ENCODE assay signal across 24 cellular contexts in the genomic region with DNA sequence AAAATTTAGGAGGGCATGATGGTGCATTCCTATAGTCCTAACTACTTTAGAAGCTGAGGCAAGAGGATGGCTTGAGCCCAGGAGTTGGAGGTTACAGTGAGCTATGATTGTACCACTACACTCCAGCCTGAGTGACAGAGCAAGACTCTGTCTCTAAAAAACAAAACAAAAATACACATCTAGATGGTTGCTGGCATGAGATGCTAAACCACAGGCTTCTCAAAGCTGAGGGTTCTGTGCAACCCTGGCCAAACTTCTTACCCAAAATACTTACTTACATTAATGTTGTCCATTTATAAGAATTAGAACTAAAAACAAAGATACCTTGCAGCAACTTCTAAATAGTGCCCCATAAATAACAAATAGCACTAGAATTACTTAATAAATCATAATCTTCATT. TPM values are rescaled to one million over a fixed set of nuclear protein-coding genes. Genes with fewer than 3 reads are reported as not detected.
DNase-seq lines count a peak whose midpoint lies in the region; ATAC-seq lines count a peak whose summit lies in the region.
"Had no signal": no experiment of that assay in that cellular context is flagged by ENCODE, and none has a peak within 500 bp of the region (broad histone marks: within the 10 kb centered on the region; RNA-seq: fewer than 3 reads in every experiment).

No MANE protein-coding gene starts in this region.

- H3K27me3 Mint-ChIP-seq in activated naive CD4-positive, alpha-beta T cell treated with anti-CD3 and anti-CD28 coated beads, Interleukin-2, amount 50 U/mL, for 24 hours, result no peaks in the 10 kb centered on the region
- H3K27me3 Mint-ChIP-seq in activated naive CD4-positive, alpha-beta T cell treated with anti-CD3 and anti-CD28 coated beads for 36 hours (ENCODE audit: low read depth), result no peaks in the 10 kb centered on the region
- no peaks in the 10 kb centered on the region for H3K27me3 Mint-ChIP-seq in T-cell
- no peaks in the 10 kb centered on the region for H3K27me3 Mint-ChIP-seq in effector memory CD8-positive, alpha-beta T cell
- H3K27me3 Mint-ChIP-seq: IgD-negative memory B cell had no signal

- H3K9me3 Mint-ChIP-seq in activated naive CD4-positive, alpha-beta T cell treated with anti-CD3 and anti-CD28 coated beads, Interleukin-2, amount 50 U/mL, for 24 hours, result no peaks in the 10 kb centered on the region
- H3K9me3 Mint-ChIP-seq in activated naive CD4-positive, alpha-beta T cell treated with anti-CD3 and anti-CD28 coated beads for 36 hours, result no peaks in the 10 kb centered on the region
- no peaks in the 10 kb centered on the region for H3K9me3 Mint-ChIP-seq in T-cell
- H3K9me3 Mint-ChIP-seq in effector memory CD8-positive, alpha-beta T cell, result no peaks in the 10 kb centered on the region
- no peaks in the 10 kb centered on the region for H3K9me3 Mint-ChIP-seq in stimulated activated effector memory CD8-positive, alpha-beta T cell treated with anti-CD3 and anti-CD28 coated beads, Interleukin-12 subunit alpha, Interleukin-12 subunit beta, amount 100 ng/mL, for 72 hours
- H3K9me3 Mint-ChIP-seq: HFFc6, IgD-negative memory B cell had no signal

- H3K27ac Mint-ChIP-seq in activated naive CD4-positive, alpha-beta T cell treated with anti-CD3 and anti-CD28 coated beads, Interleukin-2, amount 50 U/mL, for 24 hours, result peak overlapping the region; percentile 46
- H3K27ac Mint-ChIP-seq in activated naive CD4-positive, alpha-beta T cell treated with anti-CD3 and anti-CD28 coated beads for 36 hours, result no peak overlapping the region
- peak overlapping the region; percentile 66 to 71 for H3K27ac Mint-ChIP-seq in T-cell
- H3K27ac Mint-ChIP-seq in effector memory CD8-positive, alpha-beta T cell, result peak overlapping the region; percentile 83 to 84
- H3K27ac Mint-ChIP-seq in stimulated activated effector memory CD8-positive, alpha-beta T cell treated with anti-CD3 and anti-CD28 coated beads, Interleukin-12 subunit alpha, Interleukin-12 subunit beta, amount 100 ng/mL, for 72 hours, result peak overlapping the region; percentile 6
- H3K27ac Mint-ChIP-seq: HFFc6, IgD-negative memory B cell had no signal

- CTCF ChIA-PET in activated naive CD4-positive, alpha-beta T cell treated with anti-CD3 and anti-CD28 coated beads for 36 hours (lab: Charles Lee), result interaction anchor here (1.0 to 9.7 kb wide), 4 partner anchors 8 to 172 kb away, joined by 3 to 105 read pairs (median 6); a partner anchor contains a TSS
- CTCF ChIA-PET in T-cell (lab: Charles Lee), result interaction anchor here in 1 of 2 donors (0.6 to 2.2 kb wide), 4 partner anchors 7 to 18 kb away, joined by 3 to 9 read pairs (median 6); no protein-coding TSS in a partner anchor

- H3K36me3 Mint-ChIP-seq in activated naive CD4-positive, alpha-beta T cell treated with anti-CD3 and anti-CD28 coated beads, Interleukin-2, amount 50 U/mL, for 24 hours, result peaks cover 2% of the 10 kb centered on the region
- no peaks in the 10 kb centered on the region for H3K36me3 Mint-ChIP-seq in activated naive CD4-positive, alpha-beta T cell treated with anti-CD3 and anti-CD28 coated beads for 36 hours (ENCODE audit: low read depth)
- H3K36me3 Mint-ChIP-seq in T-cell, result no peaks in the 10 kb centered on the region
- H3K36me3 Mint-ChIP-seq in effector memory CD8-positive, alpha-beta T cell (ENCODE audit: insufficient read depth), result no peaks in the 10 kb centered on the region
- no peaks in the 10 kb centered on the region for H3K36me3 Mint-ChIP-seq in stimulated activated effector memory CD8-positive, alpha-beta T cell treated with anti-CD3 and anti-CD28 coated beads, Interleukin-12 subunit alpha, Interleukin-12 subunit beta, amount 100 ng/mL, for 72 hours
- H3K36me3 Mint-ChIP-seq: IgD-negative memory B cell had no signal

- H3K4me1 Mint-ChIP-seq in activated naive CD4-positive, alpha-beta T cell treated with anti-CD3 and anti-CD28 coated beads, Interleukin-2, amount 50 U/mL, for 24 hours, result peaks cover 91% of the 10 kb centered on the region
- peaks cover 65% of the 10 kb centered on the region for H3K4me1 Mint-ChIP-seq in activated naive CD4-positive, alpha-beta T cell treated with anti-CD3 and anti-CD28 coated beads for 36 hours (ENCODE audit: low read depth)
- H3K4me1 Mint-ChIP-seq in T-cell, result peaks cover 82 to 91% (median 85%) of the 10 kb centered on the region in 3 donors
- H3K4me1 Mint-ChIP-seq in effector memory CD8-positive, alpha-beta T cell (ENCODE audit: low read depth in 2 of 2), result peaks cover 45 to 71% of the 10 kb centered on the region in 2 donors
- H3K4me1 Mint-ChIP-seq in stimulated activated effector memory CD8-positive, alpha-beta T cell treated with anti-CD3 and anti-CD28 coated beads, Interleukin-12 subunit alpha, Interleukin-12 subunit beta, amount 100 ng/mL, for 72 hours, result peaks cover 31% of the 10 kb centered on the region

- ATAC-seq in T-cell (replicated peaks in 1 of 4) (no peak), GM18867 (IDR thresholded peaks at IDR 0.05; ENCODE audit: unreplicated experiment) (no peak)
- ATAC-seq in effector memory CD8-positive, alpha-beta T cell (replicated peaks), result no peak
- no peak for ATAC-seq in stimulated activated effector memory CD8-positive, alpha-beta T cell treated with anti-CD3 and anti-CD28 coated beads, Interleukin-12 subunit alpha, Interleukin-12 subunit beta, amount 100 ng/mL, for 72 hours

- intact Hi-C loops in activated naive CD4-positive, alpha-beta T cell treated with anti-CD3 and anti-CD28 coated beads for 36 hours (cut with micrococcal nuclease), result no loop called here

- H3K4me3 Mint-ChIP-seq in activated naive CD4-positive, alpha-beta T cell treated with anti-CD3 and anti-CD28 coated beads, Interleukin-2, amount 50 U/mL, for 24 hours, result no peak overlapping the region
- no peak overlapping the region for H3K4me3 Mint-ChIP-seq in activated naive CD4-positive, alpha-beta T cell treated with anti-CD3 and anti-CD28 coated beads for 36 hours
- no peak overlapping the region for H3K4me3 Mint-ChIP-seq in T-cell
- H3K4me3 Mint-ChIP-seq in effector memory CD8-positive, alpha-beta T cell, result no peak overlapping the region
- no peak overlapping the region for H3K4me3 Mint-ChIP-seq in stimulated activated effector memory CD8-positive, alpha-beta T cell treated with anti-CD3 and anti-CD28 coated beads, Interleukin-12 subunit alpha, Interleukin-12 subunit beta, amount 100 ng/mL, for 72 hours
- H3K4me3 Mint-ChIP-seq: HFFc6 had no signal

- no peak for DNase-seq in activated naive CD4-positive, alpha-beta T cell treated with anti-CD3 and anti-CD28 coated beads for 36 hours
- no peak for DNase-seq in T-cell
- DNase-seq in effector memory CD8-positive, alpha-beta T cell, result no peak
- no peak for DNase-seq in stimulated activated effector memory CD8-positive, alpha-beta T cell treated with anti-CD3 and anti-CD28 coated beads, Interleukin-12 subunit alpha, Interleukin-12 subunit beta, amount 100 ng/mL, for 72 hours (ENCODE audit: low spot score in 2 of 2)
- no peak for DNase-seq in NCI-H1436 (lab: John Stamatoyannopoulos, UW)
- no peak for DNase-seq in cerebellar nuclear complex (lab: John Stamatoyannopoulos, UW)
- DNase-seq: Calu3, DMS79 treated with DMSO at 0.1 percent for 48 hours, GOT3, HFFc6, MM.1S, NCI-H1048, NCI-H1417, NCI-H187, NCI-H2081 treated with DMSO at 0.1 percent for 48 hours, NCI-H2171, NCI-H226, NCI-H510A, NCI-H69, Right ventricle myocardium superior, RPMI8226 had no signal

- POLR2A ChIA-PET in T-cell (lab: Charles Lee), result no interaction called here

RNA-seq across cellular contexts. Expression of a gene that starts 14.3 kb away (rescaled TPM):
- total RNA-seq in activated naive CD4-positive, alpha-beta T cell treated with anti-CD3 and anti-CD28 coated beads for 36 hours, result 10 to 100 TPM; 36.4 to 37.7 TPM
- 100 to 1,000 TPM in 4 of 5 donors, 10 to 100 TPM in 1; 93.4 to 132 (median 124) TPM for total RNA-seq in T-cell
